15 cellular contexts compared by ENCODE assay signal in the genomic region with DNA sequence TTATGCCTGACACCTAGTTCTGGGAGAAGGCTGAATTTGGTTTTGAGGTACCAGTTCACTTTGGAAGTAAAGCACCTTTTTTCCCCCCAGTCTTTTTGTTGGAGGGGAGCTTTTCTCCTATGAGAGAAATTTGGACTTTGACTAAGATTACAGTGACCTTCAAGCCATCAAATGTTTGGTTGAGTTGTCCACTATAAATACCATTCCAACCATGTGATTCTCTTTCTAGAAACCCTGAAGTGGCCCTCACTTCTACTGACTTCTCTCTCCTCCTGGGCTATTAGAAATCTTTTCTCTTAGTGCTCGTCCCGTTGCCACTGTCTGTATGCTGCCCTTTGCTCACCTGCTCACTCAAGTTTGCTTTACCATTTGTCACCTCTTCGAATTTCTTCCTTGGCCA.
DNase-seq lines count a peak whose midpoint lies in the region; ATAC-seq and TF ChIP-seq lines count a peak whose summit lies in the region.
"Had no signal": no experiment of that assay in that cellular context is flagged by ENCODE, and none has a peak within 500 bp of the region (broad histone marks: within the 10 kb centered on the region; RNA-seq: fewer than 3 reads in every experiment).

No MANE protein-coding gene starts in this region.

- H3K4me3 ChIP-seq in left lung (no peak overlapping the region), gastrocnemius medialis (no peak overlapping the region)

- H3K4me1 ChIP-seq in left lung: peaks cover 0 to 2% of the 10 kb centered on the region in 2 donors
- H3K4me1 ChIP-seq in gastrocnemius medialis: peaks cover 70 to 82% of the 10 kb centered on the region in 2 donors

- TF ChIP-seq POLR2A in gastrocnemius medialis (IDR thresholded peaks at IDR 0.05): no peak

- no peak overlapping the region for H3K4me3 Mint-ChIP-seq in endothelial cell (ENCODE audit: unreplicated experiment)
- H3K4me3 Mint-ChIP-seq: IgD-negative memory B cell had no signal

- H3K4me1 Mint-ChIP-seq in endothelial cell (ENCODE audit: unreplicated experiment): peaks cover 41% of the 10 kb centered on the region
- H3K4me1 Mint-ChIP-seq: IgD-negative memory B cell had no signal

- H3K27me3 Mint-ChIP-seq in endothelial cell (ENCODE audit: unreplicated experiment): no peaks in the 10 kb centered on the region
- H3K27me3 Mint-ChIP-seq: IgD-negative memory B cell had no signal

- in situ Hi-C loops in gastrocnemius medialis (cut with MboI; ENCODE audit: low sequenced_read_pairs in 4 of 4): no loop called here

- H3K27ac ChIP-seq in left lung: no peak overlapping the region
- peak overlapping the region; percentile 51 to 74 (median 64) for H3K27ac ChIP-seq in gastrocnemius medialis

- H3K9me3 ChIP-seq in left lung (no peaks in the 10 kb centered on the region), gastrocnemius medialis (no peaks in the 10 kb centered on the region)
- H3K9me3 ChIP-seq: BE2C had no signal

- H3K36me3 ChIP-seq in left lung (no peaks in the 10 kb centered on the region), gastrocnemius medialis (no peaks in the 10 kb centered on the region)
- H3K36me3 ChIP-seq: BE2C had no signal

- no peaks in the 10 kb centered on the region for H3K36me3 Mint-ChIP-seq in endothelial cell (ENCODE audit: low read depth, unreplicated experiment)
- H3K36me3 Mint-ChIP-seq: IgD-negative memory B cell had no signal

- peak; percentile 21 for ATAC-seq in left ventricle myocardium superior
- peak; percentile 42 for ATAC-seq in left lung
- ATAC-seq in gastrocnemius medialis: peak; percentile 78 to 82

- DNase-seq in left ventricle myocardium superior: no peak
- no peak for DNase-seq in cardiac septum (ENCODE audit: low spot score)
- DNase-seq in left lung: no peak
- DNase-seq in gastrocnemius medialis: no peak
- DNase-seq in endothelial cell (ENCODE audit: low spot score): no peak
- DNase-seq in Kasumi-1 (lab: John Stamatoyannopoulos, UW): no peak
- DNase-seq in NCI-H526 (lab: John Stamatoyannopoulos, UW): no peak
- DNase-seq: BE2C, DMS79, NCI-H1694 treated with DMSO at 0.1 percent for 48 hours, NCI-H2081 treated with DMSO at 0.1 percent for 48 hours, NCI-H2171 treated with DMSO at 0.1 percent for 48 hours, NCI-H524 treated with DMSO at 0.1 percent for 48 hours, OCI-M1 had no signal

- intact Hi-C loops in left ventricle myocardium superior (cut with micrococcal nuclease) (no loop called here), cardiac septum (cut with DNase I) (no loop called here), left lung (cut with DNase I) (no loop called here), gastrocnemius medialis (cut with DNase I; ENCODE audit: low total_unique reads) (no loop called here)

- H3K27me3 ChIP-seq in left lung: no peaks in the 10 kb centered on the region
- no peaks in the 10 kb centered on the region for H3K27me3 ChIP-seq in gastrocnemius medialis
- H3K27me3 ChIP-seq: BE2C had no signal

- TF ChIP-seq CTCF in left lung (IDR thresholded peaks at IDR 0.05): no peak
- TF ChIP-seq CTCF in gastrocnemius medialis (IDR thresholded peaks at IDR 0.05 in 4 of 5, conservative IDR thresholded peaks at IDR 0.05 in 1 of 5): no peak
- no peak for TF ChIP-seq CTCF in endothelial cell (IDR thresholded peaks at IDR 0.05; ENCODE audit: unreplicated experiment)

- H3K27ac Mint-ChIP-seq in endothelial cell (ENCODE audit: unreplicated experiment): no peak overlapping the region
- H3K27ac Mint-ChIP-seq: IgD-negative memory B cell had no signal

- no peaks in the 10 kb centered on the region for H3K9me3 Mint-ChIP-seq in endothelial cell (ENCODE audit: unreplicated experiment)
- H3K9me3 Mint-ChIP-seq: IgD-negative memory B cell had no signal

Comparison
In these comparisons a context has a peak if more than half of its experiments do, and no peak if none do; other contexts are left out.
1. ATAC-seq: peak in every context shown above with its lines; median percentile 80 in gastrocnemius medialis; 42 in left lung; 21 in left ventricle myocardium superior.
2. H3K27ac ChIP-seq: peak in gastrocnemius medialis (4 of 4); none in left lung (0 of 2).